Comparison of ENCODE assay signal across 2 cellular contexts in genomic region chr1:85315789-85316188, GRCh38.
TF ChIP-seq lines count a peak whose summit lies in the region.

No MANE protein-coding gene starts in this region.

TF ChIP-seq in liver, 16 proteins besides CTCF, POLR2A, EP300 and RAD21:
- TF ChIP-seq GABPA (IDR thresholded peaks at IDR 0.05 in 1 of 2, conservative IDR thresholded peaks at IDR 0.05 in 1 of 2): no peak
- peak; percentile 32 for TF ChIP-seq NR2F2 (IDR thresholded peaks at IDR 0.05)
- TF ChIP-seq YY1 (IDR thresholded peaks at IDR 0.05): no peak

TF ChIP-seq in HepG2, 621 proteins besides CTCF, POLR2A, EP300 and RAD21:
- TF ChIP-seq NFE2 (CRISPR knock-in tag; IDR thresholded peaks at IDR 0.05): no peak
- TF ChIP-seq ZNF205 (CRISPR knock-in tag; IDR thresholded peaks at IDR 0.05): no peak
- no peak for TF ChIP-seq ZBTB40 (IDR thresholded peaks at IDR 0.05)
- TF ChIP-seq ZBTB40 (CRISPR knock-in tag; IDR thresholded peaks at IDR 0.05): no peak
